31 cellular contexts compared by ENCODE assay signal in the genomic region with DNA sequence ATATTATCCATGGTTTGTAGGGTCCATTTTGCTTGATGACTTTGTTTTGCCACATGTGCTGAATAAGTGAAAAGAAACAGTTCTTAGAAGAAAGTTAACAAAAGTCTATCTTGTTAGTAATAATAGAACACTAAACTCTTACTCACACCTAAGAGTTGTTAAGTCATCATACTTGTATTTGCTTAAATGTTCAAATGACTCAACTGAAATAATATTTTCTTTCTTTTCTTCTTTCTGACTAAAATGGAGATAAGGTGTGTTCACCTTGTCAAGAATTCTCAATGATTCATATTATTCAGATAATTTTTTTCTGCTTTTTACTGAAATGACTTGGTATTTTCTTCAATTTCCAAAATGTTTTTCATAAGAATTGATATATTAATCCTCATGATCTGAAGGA.
DNase-seq lines count a peak whose midpoint lies in the region; ATAC-seq, FAIRE-seq and TF ChIP-seq lines count a peak whose summit lies in the region.
"Had no signal": no experiment of that assay in that cellular context is flagged by ENCODE, and none has a peak within 500 bp of the region (broad histone marks: within the 10 kb centered on the region; RNA-seq: fewer than 3 reads in every experiment).

No MANE protein-coding gene starts in this region.

- dilution Hi-C loops in endothelial cell of umbilical vein (cut with MboI; ENCODE audit: extremely low pct_ligation_motif_present, low sequenced_read_pairs): no loop called here

- H3K9me2 ChIP-seq in HCT116 (ENCODE audit: insufficient read depth): no peaks in the 10 kb centered on the region

- H3K9me3 Mint-ChIP-seq in type B pancreatic cell: no peaks in the 10 kb centered on the region
- H3K9me3 Mint-ChIP-seq in chondrocyte (ENCODE audit: low read depth): no peaks in the 10 kb centered on the region
- H3K9me3 Mint-ChIP-seq: activated naive CD4-positive, alpha-beta T cell treated with anti-CD3 and anti-CD28 coated beads for 36 hours; endodermal cell; HFFc6 had no signal

- no peaks in the 10 kb centered on the region for H3K4me1 Mint-ChIP-seq in type B pancreatic cell (ENCODE audit: unreplicated experiment)
- H3K4me1 Mint-ChIP-seq in chondrocyte (ENCODE audit: low read depth): no peaks in the 10 kb centered on the region
- H3K4me1 Mint-ChIP-seq: endodermal cell had no signal

- BruUV-seq in HCT116 (replicated peaks; lab: Mats Ljungman, UMichigan) (no TSS peak), endothelial cell of umbilical vein (replicated peaks; lab: Mats Ljungman, UMichigan) (no TSS peak)

- no peak overlapping the region for H3K9ac ChIP-seq in HCT116 (ENCODE audit: low read length)
- H3K9ac ChIP-seq in endothelial cell of umbilical vein (replicated peaks; ENCODE audit: extremely low read depth, insufficient read depth, low read length): no peak overlapping the region
- H3K9ac ChIP-seq in smooth muscle cell (ENCODE audit: low read depth): no peak overlapping the region

- DNase-seq in HCT116 (ENCODE audit: low read depth, low spot score): no peak
- peak; percentile 44 for DNase-seq in RKO (ENCODE audit: low spot score)
- DNase-seq in endothelial cell of umbilical vein (ENCODE audit: low read depth, low spot score): peak; percentile 24
- DNase-seq in left lung: no peak
- no peak for DNase-seq in smooth muscle cell (lab: John Stamatoyannopoulos, UW; ENCODE audit: unreplicated experiment)
- DNase-seq in type B pancreatic cell (ENCODE audit: extremely low spot score, unreplicated experiment): no peak
- no peak for DNase-seq in chondrocyte (ENCODE audit: low spot score)
- no peak for DNase-seq in tibial artery
- DNase-seq: activated CD4-positive, alpha-beta T cell treated with anti-CD3 and anti-CD28 coated beads, Interleukin-2, amount 50 U/mL, for 4 hours; activated CD4-positive, CD25-positive, alpha-beta regulatory T cell; activated naive CD4-positive, alpha-beta T cell treated with anti-CD3 and anti-CD28 coated beads for 36 hours; adrenal gland; C1 segment of cervical spinal cord; Caco-2; DMS79 treated with DMSO at 0.1 percent for 48 hours; endodermal cell; HFFc6; lower lobe of right lung; NCI-H1092 treated with DMSO at 0.1 percent for 48 hours; NCI-H187; NCI-H2171 treated with DMSO at 0.1 percent for 48 hours; NCI-H524 treated with DMSO at 0.1 percent for 48 hours; SHP77 treated with DMSO at 0.1 percent for 48 hours; spleen; stimulated activated CD4-positive, alpha-beta T cell treated with anti-CD3 and anti-CD28 coated beads, Interleukin-4, amount 100 ng/mL, for 1 hour; SW 1271 had no signal

- ATAC-seq in HCT116 (no peak), left lung (peak; percentile 32)
- ATAC-seq: lower lobe of right lung; natural killer cell treated with Interleukin-12 subunit alpha and Interleukin-12 subunit beta and Interleukin-15 and Interleukin-18, amount 100 ng/mL, for 72 hours had no signal

- H3K4me3 Mint-ChIP-seq in type B pancreatic cell (no peak overlapping the region), chondrocyte (ENCODE audit: unreplicated experiment) (no peak overlapping the region)
- H3K4me3 Mint-ChIP-seq: activated naive CD4-positive, alpha-beta T cell treated with anti-CD3 and anti-CD28 coated beads for 36 hours; endodermal cell; HFFc6; natural killer cell treated with Interleukin-12 subunit alpha and Interleukin-12 subunit beta and Interleukin-15 and Interleukin-18, amount 100 ng/mL, for 72 hours had no signal

- H3K27me3 ChIP-seq in HCT116 (ENCODE audit: insufficient read depth, low read length) (no peaks in the 10 kb centered on the region), endothelial cell of umbilical vein (ENCODE audit: control insufficient read depth in 2 of 2, insufficient read depth in 2 of 2, low read length in 2 of 2) (no peaks in the 10 kb centered on the region), left lung (no peaks in the 10 kb centered on the region), smooth muscle cell (ENCODE audit: low read depth) (no peaks in the 10 kb centered on the region), tibial artery (no peaks in the 10 kb centered on the region)
- H3K27me3 ChIP-seq: adrenal gland, cardiac muscle cell, spleen, suprapubic skin had no signal

- TF ChIP-seq CTCF in HCT116 (IDR thresholded peaks at IDR 0.05 in 2 of 3, conservative IDR thresholded peaks at IDR 0.05 in 1 of 3; ENCODE audit: borderline replicate concordance in 1 of 3, insufficient read depth in 1 of 3, low read depth in 2 of 3, low read length in 2 of 3) (no peak), endothelial cell of umbilical vein (IDR thresholded peaks at IDR 0.05; ENCODE audit: extremely low read depth in 1 of 2, insufficient read depth in 1 of 2, low read depth in 1 of 2, low read length in 2 of 2) (no peak), left lung (IDR thresholded peaks at IDR 0.05) (no peak), smooth muscle cell (IDR thresholded peaks at IDR 0.05; ENCODE audit: borderline replicate concordance, insufficient read depth, poor library complexity, severe bottlenecking) (no peak), type B pancreatic cell (conservative IDR thresholded peaks at IDR 0.05) (no peak), chondrocyte (IDR thresholded peaks at IDR 0.05) (no peak), tibial artery (IDR thresholded peaks at IDR 0.05) (no peak)

- H3K9me1 ChIP-seq in endothelial cell of umbilical vein (replicated peaks; ENCODE audit: control insufficient read depth, extremely low read depth, insufficient read depth, low read length): no peaks in the 10 kb centered on the region

- H4K20me1 ChIP-seq in HCT116 (ENCODE audit: insufficient read depth): no peaks in the 10 kb centered on the region
- H4K20me1 ChIP-seq in endothelial cell of umbilical vein (replicated peaks; ENCODE audit: control insufficient read depth, extremely low read depth, insufficient read depth, low read length): no peaks in the 10 kb centered on the region
- H4K20me1 ChIP-seq in smooth muscle cell (ENCODE audit: low read depth): no peaks in the 10 kb centered on the region

- RAD21 ChIA-PET in HCT116 (lab: Charles Lee; ENCODE audit: low non-redundant PET in 1 of 2, low total read pairs in 2 of 2, uncharacterized antibody in 2 of 2, unreplicated experiment in 2 of 2): no interaction called here

- H3K79me2 ChIP-seq in HCT116 (ENCODE audit: insufficient read depth, low read length) (no peaks in the 10 kb centered on the region), endothelial cell of umbilical vein (ENCODE audit: control insufficient read depth, insufficient read depth, low read length) (no peaks in the 10 kb centered on the region), smooth muscle cell (ENCODE audit: low read depth) (no peaks in the 10 kb centered on the region)

- POLR2A ChIA-PET in HCT116 (lab: Charles Lee): no interaction called here
- POLR2A ChIA-PET in endothelial cell of umbilical vein (lab: Charles Lee): no interaction called here

- intact Hi-C loops in HCT116 (cut with micrococcal nuclease): no loop called here
- intact Hi-C loops in endothelial cell of umbilical vein (cut with micrococcal nuclease): loop anchor here (2.0 kb wide), 1 partner anchor 321 kb away; no protein-coding TSS in a partner anchor
- intact Hi-C loops in left lung (cut with DNase I): no loop called here
- intact Hi-C loops in tibial artery (cut with DNase I; ENCODE audit: low total_unique reads): no loop called here

- H3K27me3 Mint-ChIP-seq in type B pancreatic cell: no peaks in the 10 kb centered on the region
- no peaks in the 10 kb centered on the region for H3K27me3 Mint-ChIP-seq in chondrocyte (ENCODE audit: low read depth)
- H3K27me3 Mint-ChIP-seq: natural killer cell treated with Interleukin-12 subunit alpha and Interleukin-12 subunit beta and Interleukin-15 and Interleukin-18, amount 100 ng/mL, for 72 hours had no signal

- FAIRE-seq in endothelial cell of umbilical vein (lab: Jason Lieb, UNC): no peak
- FAIRE-seq: islet of Langerhans had no signal

- H3F3A ChIP-seq in smooth muscle cell (ENCODE audit: low read depth): no peaks in the 10 kb centered on the region

- no peaks in the 10 kb centered on the region for H3K9me3 ChIP-seq in HCT116 (ENCODE audit: control insufficient read depth in 1 of 2, insufficient read depth in 1 of 2, low read depth in 1 of 2, low read length in 2 of 2)
- no peaks in the 10 kb centered on the region for H3K9me3 ChIP-seq in endothelial cell of umbilical vein (replicated peaks; ENCODE audit: control insufficient read depth, insufficient read depth, low read length)
- H3K9me3 ChIP-seq in left lung: peaks cover 0 to 1% of the 10 kb centered on the region in 2 donors
- no peaks in the 10 kb centered on the region for H3K9me3 ChIP-seq in smooth muscle cell (replicated peaks; ENCODE audit: low read depth)
- no peaks in the 10 kb centered on the region for H3K9me3 ChIP-seq in tibial artery
- H3K9me3 ChIP-seq: adrenal gland, Caco-2, lower lobe of right lung, spleen, suprapubic skin had no signal

- H3K4me1 ChIP-seq in HCT116 (ENCODE audit: control insufficient read depth in 1 of 2, insufficient read depth in 2 of 2, low read length in 2 of 2): peaks cover 0 to 2% of the 10 kb centered on the region in 2 experiments; a peak in 2 of 4 replicates
- H3K4me1 ChIP-seq in endothelial cell of umbilical vein (ENCODE audit: control insufficient read depth, extremely low read depth, insufficient read depth, low read length): peaks cover 19% of the 10 kb centered on the region
- H3K4me1 ChIP-seq in left lung: no peaks in the 10 kb centered on the region
- no peaks in the 10 kb centered on the region for H3K4me1 ChIP-seq in smooth muscle cell (ENCODE audit: low read depth)
- H3K4me1 ChIP-seq in tibial artery: no peaks in the 10 kb centered on the region
- H3K4me1 ChIP-seq: adrenal gland, Caco-2, lower lobe of right lung, spleen, suprapubic skin had no signal

- H3K27ac Mint-ChIP-seq in type B pancreatic cell: no peak overlapping the region
- no peak overlapping the region for H3K27ac Mint-ChIP-seq in chondrocyte (ENCODE audit: unreplicated experiment)
- H3K27ac Mint-ChIP-seq: activated naive CD4-positive, alpha-beta T cell treated with anti-CD3 and anti-CD28 coated beads for 36 hours; endodermal cell; HFFc6; natural killer cell treated with Interleukin-12 subunit alpha and Interleukin-12 subunit beta and Interleukin-15 and Interleukin-18, amount 100 ng/mL, for 72 hours had no signal

- H3K27ac ChIP-seq in HCT116 (ENCODE audit: low read depth, low read length) (no peak overlapping the region), endothelial cell of umbilical vein (ENCODE audit: insufficient read depth, low read depth, low read length) (peak overlapping the region; percentile 29), left lung (no peak overlapping the region), smooth muscle cell (ENCODE audit: low read depth) (no peak overlapping the region), tibial artery (no peak overlapping the region)
- H3K27ac ChIP-seq: adrenal gland, cardiac muscle cell, HL-60, lower lobe of right lung, spleen, suprapubic skin had no signal

- no peak for TF ChIP-seq RAD21 in HCT116 (IDR thresholded peaks at IDR 0.05; ENCODE audit: low read depth)

- H3K36me3 ChIP-seq in HCT116 (ENCODE audit: control insufficient read depth in 1 of 2, insufficient read depth in 2 of 2, low read length in 2 of 2): no peaks in the 10 kb centered on the region
- H3K36me3 ChIP-seq in endothelial cell of umbilical vein (ENCODE audit: control insufficient read depth in 2 of 2, extremely low read depth in 1 of 2, insufficient read depth in 2 of 2, low read length in 2 of 2): no peaks in the 10 kb centered on the region
- H3K36me3 ChIP-seq in left lung: no peaks in the 10 kb centered on the region
- no peaks in the 10 kb centered on the region for H3K36me3 ChIP-seq in smooth muscle cell (ENCODE audit: low read depth)
- H3K36me3 ChIP-seq in tibial artery: no peaks in the 10 kb centered on the region
- H3K36me3 ChIP-seq: adrenal gland, cardiac muscle cell, lower lobe of right lung, spleen, suprapubic skin had no signal

- H3K4me3 ChIP-seq in HCT116 (replicated peaks in 1 of 2; ENCODE audit: low read depth in 1 of 2, low read length in 2 of 2) (no peak overlapping the region), endothelial cell of umbilical vein (replicated peaks in 1 of 3; ENCODE audit: insufficient read depth in 1 of 3, low read depth in 1 of 3, low read length in 3 of 3) (no peak overlapping the region), left lung (no peak overlapping the region), smooth muscle cell (no peak overlapping the region), tibial artery (no peak overlapping the region)
- H3K4me3 ChIP-seq: adrenal gland, cardiac muscle cell, lower lobe of right lung, spleen, suprapubic skin had no signal

- H3K4me2 ChIP-seq in HCT116 (ENCODE audit: low read length) (no peak overlapping the region), endothelial cell of umbilical vein (ENCODE audit: insufficient read depth, low read length) (peak overlapping the region; percentile 42), smooth muscle cell (no peak overlapping the region)

- TF ChIP-seq POLR2A in HCT116 (IDR thresholded peaks at IDR 0.05; ENCODE audit: borderline replicate concordance, extremely low read depth, insufficient read depth, insufficient read length) (no peak), endothelial cell of umbilical vein (IDR thresholded peaks at IDR 0.05; ENCODE audit: low read depth, low read length) (no peak)

- H3K36me3 Mint-ChIP-seq in type B pancreatic cell (no peaks in the 10 kb centered on the region), chondrocyte (ENCODE audit: low read depth) (no peaks in the 10 kb centered on the region)
- H3K36me3 Mint-ChIP-seq: natural killer cell treated with Interleukin-12 subunit alpha and Interleukin-12 subunit beta and Interleukin-15 and Interleukin-18, amount 100 ng/mL, for 72 hours had no signal

- CTCF ChIA-PET in HCT116 (lab: Charles Lee) (no interaction called here), endothelial cell of umbilical vein (lab: Charles Lee) (interaction anchor here (1.2 to 1.9 kb wide), 2 partner anchors 18 to 29 kb away, joined by 3 to 4 read pairs; no protein-coding TSS in a partner anchor)

- H2AFZ ChIP-seq in HCT116 (ENCODE audit: low read depth, low read length, poor library complexity, severe bottlenecking): no peak overlapping the region
- no peak overlapping the region for H2AFZ ChIP-seq in endothelial cell of umbilical vein (ENCODE audit: low read depth, low read length)
- no peak overlapping the region for H2AFZ ChIP-seq in smooth muscle cell (ENCODE audit: low read depth)

Comparison
In these comparisons a context has a peak if more than half of its experiments do, and no peak if none do; other contexts are left out.
1. DNase-seq: peak in RKO (single experiment) and endothelial cell of umbilical vein (single experiment); none in HCT116 (single experiment), left lung (0 of 2), smooth muscle cell (single experiment), type B pancreatic cell (single experiment), chondrocyte (single experiment) and tibial artery (0 of 2).